ENCODE assay signal across 19 cellular contexts in the genomic region with DNA sequence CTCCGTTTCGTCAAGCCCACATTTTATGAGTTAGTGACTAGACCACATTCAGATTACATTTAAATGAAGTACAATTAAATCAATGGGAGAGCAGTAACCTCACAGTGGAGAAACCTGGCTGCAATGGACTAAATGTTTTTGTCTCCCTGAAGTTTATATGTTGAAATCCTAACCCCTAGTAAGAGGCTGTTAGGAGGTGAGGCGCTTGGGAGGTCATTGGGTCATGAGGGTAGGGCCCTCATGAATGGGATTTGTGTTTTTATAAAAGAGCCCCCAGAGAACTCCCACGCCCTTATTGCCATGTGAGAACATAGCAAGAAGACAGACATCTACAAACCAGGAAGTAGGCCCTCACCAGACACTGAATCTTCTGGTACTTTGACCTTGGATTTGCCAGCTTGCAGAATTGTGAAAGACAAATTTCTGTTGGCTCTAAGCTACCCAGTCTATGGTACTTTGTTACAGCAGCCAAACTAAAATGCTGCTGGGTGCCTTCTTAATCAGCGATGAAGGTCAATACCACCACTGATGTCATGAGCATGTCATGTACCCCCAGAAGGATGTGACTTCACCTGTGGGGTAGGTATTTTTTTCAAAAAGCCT.
DNase-seq lines count a peak whose midpoint lies in the region; ATAC-seq and TF ChIP-seq lines count a peak whose summit lies in the region.
"Had no signal": no experiment of that assay in that cellular context is flagged by ENCODE, and none has a peak within 500 bp of the region (broad histone marks: within the 10 kb centered on the region; RNA-seq: fewer than 3 reads in every experiment).

No MANE protein-coding gene starts in this region.

- WGBS in thyroid gland, 2 donors = 88 to 90% methylated on average over 5 of the region's 5 CpGs
- 88 to 90% methylated on average over 5 of the region's 5 CpGs for WGBS in testis, 2 donors

- peaks cover 4% of the 10 kb centered on the region for H3K9me3 Mint-ChIP-seq in activated naive CD8-positive, alpha-beta T cell (ENCODE audit: low read depth)
- H3K9me3 Mint-ChIP-seq: CD4-positive, alpha-beta T cell had no signal

- peaks cover 21% of the 10 kb centered on the region for H3K4me1 Mint-ChIP-seq in activated naive CD8-positive, alpha-beta T cell (ENCODE audit: low read depth)

- peak overlapping the region; percentile 69 for H3K4me3 Mint-ChIP-seq in activated naive CD8-positive, alpha-beta T cell
- H3K4me3 Mint-ChIP-seq: CD4-positive, alpha-beta T cell had no signal

- no peaks in the 10 kb centered on the region for H3K9me3 ChIP-seq in left ventricle myocardium inferior (replicated peaks)
- no peaks in the 10 kb centered on the region for H3K9me3 ChIP-seq in mucosa of descending colon
- H3K9me3 ChIP-seq in thyroid gland = no peaks in the 10 kb centered on the region
- no peaks in the 10 kb centered on the region for H3K9me3 ChIP-seq in testis
- H3K9me3 ChIP-seq: ovary, sigmoid colon, transverse colon had no signal

- H3K36me3 ChIP-seq in left ventricle myocardium inferior = no peaks in the 10 kb centered on the region
- H3K36me3 ChIP-seq in mucosa of descending colon (ENCODE audit: low read depth) = no peaks in the 10 kb centered on the region
- H3K36me3 ChIP-seq in thyroid gland = no peaks in the 10 kb centered on the region
- H3K36me3 ChIP-seq in testis (ENCODE audit: low read depth, missing control alignments) = no peaks in the 10 kb centered on the region
- H3K36me3 ChIP-seq: ovary, sigmoid colon, transverse colon had no signal

- no peak for TF ChIP-seq POLR2A in thyroid gland (IDR thresholded peaks at IDR 0.05)
- no peak for TF ChIP-seq POLR2A in testis (IDR thresholded peaks at IDR 0.05)

- H3K36me3 Mint-ChIP-seq in activated naive CD8-positive, alpha-beta T cell = no peaks in the 10 kb centered on the region

- H3K27ac ChIP-seq in left ventricle myocardium inferior (replicated peaks) (peak overlapping the region; percentile 82), thyroid gland (peak overlapping the region in 2 of 3 donors; percentile 25 to 32), testis (no peak overlapping the region)
- H3K27ac ChIP-seq: sigmoid colon, transverse colon had no signal

- intact Hi-C loops in left ventricle myocardium inferior (cut with micrococcal nuclease) = no loop called here
- intact Hi-C loops in Right ventricle myocardium inferior (cut with DNase I) = no loop called here
- intact Hi-C loops in mucosa of descending colon (cut with DNase I, micrococcal nuclease) = no loop called here
- intact Hi-C loops in thyroid gland (cut with DNase I) = no loop called here
- intact Hi-C loops in testis (cut with DNase I; ENCODE audit: low total_unique reads) = no loop called here

- ATAC-seq in Right ventricle myocardium inferior (no peak), mucosa of descending colon (peak; percentile 61), HG03025 (IDR thresholded peaks at IDR 0.05; ENCODE audit: low FRiP score, unreplicated experiment) (no peak)
- ATAC-seq: K562 had no signal

- H3K27me3 ChIP-seq in left ventricle myocardium inferior (ENCODE audit: low read depth) (peaks cover 4% of the 10 kb centered on the region), thyroid gland (no peaks in the 10 kb centered on the region), testis (no peaks in the 10 kb centered on the region)
- H3K27me3 ChIP-seq: ovary, sigmoid colon, transverse colon had no signal

- no peaks in the 10 kb centered on the region for H3K27me3 Mint-ChIP-seq in activated naive CD8-positive, alpha-beta T cell
- H3K27me3 Mint-ChIP-seq: CD4-positive, alpha-beta T cell had no signal

- H3K27ac Mint-ChIP-seq in activated naive CD8-positive, alpha-beta T cell = peak overlapping the region; percentile 62
- H3K27ac Mint-ChIP-seq: CD4-positive, alpha-beta T cell had no signal

- DNase-seq in left ventricle myocardium inferior (no peak), Right ventricle myocardium inferior (ENCODE audit: missing footprints) (no peak), mucosa of descending colon (no peak), thyroid gland (no peak), NCI-H446 (lab: John Stamatoyannopoulos, UW) (no peak), testis (no peak)
- DNase-seq: activated CD4-positive, alpha-beta T cell treated with anti-CD3 and anti-CD28 coated beads for 48 hours; activated CD8-positive, alpha-beta memory T cell treated with anti-CD3 and anti-CD28 coated beads, Interleukin-2, amount 50 U/mL, for 4 hours; activated effector memory CD4-positive, alpha-beta T cell treated with Interleukin-2 at 50 U/mL for 16 hours; CD4-positive, alpha-beta T cell; NCI-H69; ovary; Right ventricle myocardium superior; sigmoid colon; T-helper 1 cell; transverse colon had no signal

- H3K4me3 ChIP-seq in left ventricle myocardium inferior (no peak overlapping the region), mucosa of descending colon (no peak overlapping the region), thyroid gland (replicated peaks in 1 of 3) (no peak overlapping the region), testis (no peak overlapping the region)
- H3K4me3 ChIP-seq: K562, ovary, sigmoid colon, transverse colon had no signal

- TF ChIP-seq CTCF in left ventricle myocardium inferior (IDR thresholded peaks at IDR 0.05; ENCODE audit: borderline replicate concordance) (no peak), mucosa of descending colon (IDR thresholded peaks at IDR 0.05) (no peak), thyroid gland (IDR thresholded peaks at IDR 0.05) (no peak), testis (IDR thresholded peaks at IDR 0.05) (no peak)

- peaks cover 17% of the 10 kb centered on the region for H3K4me1 ChIP-seq in left ventricle myocardium inferior
- no peaks in the 10 kb centered on the region for H3K4me1 ChIP-seq in mucosa of descending colon (ENCODE audit: low read depth)
- peaks cover 5 to 26% of the 10 kb centered on the region in 2 donors for H3K4me1 ChIP-seq in thyroid gland
- peaks cover 12% of the 10 kb centered on the region for H3K4me1 ChIP-seq in testis
- H3K4me1 ChIP-seq: sigmoid colon, transverse colon had no signal

Comparison
In these comparisons a context has a peak if more than half of its experiments do, and no peak if none do; other contexts are left out.
1. H3K27ac ChIP-seq: peak in left ventricle myocardium inferior (single experiment) and thyroid gland (2 of 3); none in testis (0 of 2).